ENCODE assay signal across 6 cellular contexts in the genomic region with DNA sequence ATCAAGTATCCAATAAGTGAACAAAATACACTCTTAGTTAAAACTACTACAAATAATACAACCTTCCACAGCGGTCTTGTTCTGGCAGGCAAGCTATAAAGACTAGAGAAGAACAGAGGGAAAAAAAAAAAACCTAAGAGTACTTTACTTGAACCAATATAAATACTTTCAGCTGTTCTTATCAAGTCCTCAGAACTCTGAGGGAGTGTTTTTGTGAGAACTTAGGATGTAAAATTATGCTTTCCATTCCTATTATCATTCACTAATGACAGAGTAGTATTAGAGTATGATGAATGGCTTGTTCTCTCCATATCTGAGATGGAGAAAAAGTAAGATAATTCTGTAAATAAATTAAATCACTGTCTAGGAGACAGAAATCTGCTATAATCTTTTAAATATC.
"Had no signal": no experiment of that assay in that cellular context is flagged by ENCODE, and none has a peak within 500 bp of the region (broad histone marks: within the 10 kb centered on the region; RNA-seq: fewer than 3 reads in every experiment).

No MANE protein-coding gene starts in this region.

- ATAC-seq: GM23338, HepG2 had no signal

- H3K4me2 ChIP-seq: GM23338 had no signal

- H2AFZ ChIP-seq: GM23338 had no signal

- H3K27ac ChIP-seq: HL-60 had no signal

- H3K4me3 ChIP-seq: GM23338 had no signal

- DNase-seq: H9, HCEC 1CT, HFFc6 had no signal
